Comparison of ENCODE assay signal across 1 cellular context in the genomic region with DNA sequence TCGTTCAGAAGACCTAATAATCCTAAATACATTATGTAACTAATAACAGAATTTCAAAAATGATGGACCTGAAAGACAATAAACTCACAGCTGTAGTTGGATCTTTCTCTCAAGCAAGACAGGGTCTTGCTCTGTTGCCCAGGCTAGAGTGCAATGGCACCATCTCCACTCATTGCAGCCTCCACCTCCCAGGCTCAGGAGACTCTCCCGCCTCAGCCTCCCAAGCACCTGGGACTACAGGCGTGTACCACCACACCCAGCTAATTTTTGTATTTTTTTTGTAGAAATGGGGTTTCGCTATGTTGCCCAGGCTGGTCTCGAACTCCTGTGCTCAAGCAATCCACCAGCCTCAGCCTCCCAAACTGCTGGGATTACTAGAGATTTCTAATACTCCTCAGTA. TPM values are rescaled to one million over a fixed set of nuclear protein-coding genes. Genes with fewer than 3 reads are reported as not detected.
"Had no signal": no experiment of that assay in that cellular context is flagged by ENCODE, and none has a peak within 500 bp of the region (broad histone marks: within the 10 kb centered on the region; RNA-seq: fewer than 3 reads in every experiment).

No MANE protein-coding gene starts in this region.

RNA-seq across cellular contexts. Expression of gene TLCD2, which starts 46.2 kb away (rescaled TPM):
- total RNA-seq: naive thymus-derived CD8-positive, alpha-beta T cell had no signal
- polyA plus RNA-seq: naive thymus-derived CD8-positive, alpha-beta T cell had no signal
